7 cellular contexts compared by ENCODE assay signal in genomic region chr4:5544762-5545161, GRCh38.
"Had no signal": no experiment of that assay in that cellular context is flagged by ENCODE, and none has a peak within 500 bp of the region (broad histone marks: within the 10 kb centered on the region; RNA-seq: fewer than 3 reads in every experiment).

No MANE protein-coding gene starts in this region.

- H3K27ac ChIP-seq: GM23248 had no signal

- H3K4me3 ChIP-seq: GM23248, HAP-1, K562 had no signal

- H3K4me3 Mint-ChIP-seq: HFFc6 had no signal

- H3K36me3 ChIP-seq: HAP-1 had no signal

- H3K27ac Mint-ChIP-seq: HFFc6 had no signal

- ATAC-seq: HCT116, K562 had no signal

- H3K4me1 ChIP-seq: HAP-1 had no signal

- DNase-seq: GOT3, H7, HFFc6 had no signal

- H3K9me3 ChIP-seq: HAP-1 had no signal
